Comparison of ENCODE assay signal across 10 cellular contexts in the genomic region with DNA sequence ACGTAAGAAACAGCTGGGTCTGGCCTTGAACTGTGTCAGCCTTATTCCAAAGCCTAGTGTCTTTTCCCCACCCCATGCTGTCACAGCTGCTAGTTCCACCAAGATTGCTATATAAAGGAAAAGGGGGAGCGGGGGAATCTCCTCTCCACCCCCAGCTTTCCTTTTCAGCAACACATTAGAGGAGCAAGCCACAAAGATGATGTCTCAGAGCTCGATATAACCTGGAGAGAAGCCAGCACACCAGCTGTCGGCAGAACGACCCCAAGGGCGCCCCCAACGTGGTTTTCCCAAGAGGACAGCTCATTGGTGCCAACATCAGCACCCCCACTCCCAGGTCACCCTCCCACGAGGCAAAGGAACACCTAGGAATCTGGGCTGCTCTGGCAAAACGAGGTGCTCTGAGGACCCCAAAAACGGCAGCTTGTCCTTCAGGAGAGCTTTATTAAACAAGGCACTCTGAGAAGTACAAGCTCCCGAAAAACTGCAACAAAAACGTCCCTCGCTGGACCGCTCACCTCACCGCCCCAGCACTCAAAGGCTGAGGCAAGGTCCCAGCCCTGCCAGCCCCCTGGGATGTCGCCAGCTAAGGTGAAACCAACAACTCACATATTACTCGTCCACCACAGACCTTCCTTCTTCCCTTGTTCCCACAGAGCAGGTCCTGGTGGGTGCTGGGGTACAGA. TPM values are rescaled to one million over a fixed set of nuclear protein-coding genes. Genes with fewer than 3 reads are reported as not detected.
DNase-seq lines count a peak whose midpoint lies in the region; TF ChIP-seq lines count a peak whose summit lies in the region.
"Had no signal": no experiment of that assay in that cellular context is flagged by ENCODE, and none has a peak within 500 bp of the region (broad histone marks: within the 10 kb centered on the region; RNA-seq: fewer than 3 reads in every experiment).

No MANE protein-coding gene starts in this region.

- H3K4me3 Mint-ChIP-seq in T-helper 2 cell treated with Interferon-gamma antibody and Interleukin-4, amounts not matched to agents 5 μg/mL and 100 μg/mL, for 36 hours = peak overlapping the region; percentile 55
- H3K4me3 Mint-ChIP-seq in chondrocyte (ENCODE audit: unreplicated experiment) (peak overlapping the region; percentile 44), progenitor cell of endocrine pancreas (ENCODE audit: low read depth) (no peak overlapping the region)

- peaks cover 6% of the 10 kb centered on the region for H3K4me1 Mint-ChIP-seq in T-helper 2 cell treated with Interferon-gamma antibody and Interleukin-4, amounts not matched to agents 5 μg/mL and 100 μg/mL, for 36 hours (ENCODE audit: low read depth)
- H3K4me1 Mint-ChIP-seq in chondrocyte (ENCODE audit: low read depth) (peaks cover 37% of the 10 kb centered on the region), progenitor cell of endocrine pancreas (ENCODE audit: low read depth) (peaks cover 15% of the 10 kb centered on the region)

- no peak for TF ChIP-seq POLR2A in testis (IDR thresholded peaks at IDR 0.05)

- H3K36me3 Mint-ChIP-seq in T-helper 2 cell treated with Interferon-gamma antibody and Interleukin-4, amounts not matched to agents 5 μg/mL and 100 μg/mL, for 36 hours (ENCODE audit: low read depth) = no peaks in the 10 kb centered on the region
- no peaks in the 10 kb centered on the region for H3K36me3 Mint-ChIP-seq in chondrocyte (ENCODE audit: low read depth)
- H3K36me3 Mint-ChIP-seq in progenitor cell of endocrine pancreas (ENCODE audit: insufficient read depth) = peaks cover 2% of the 10 kb centered on the region

- 27 to 53% methylated on average over 5 to 17 of the region's 17 CpGs for WGBS in testis, 2 donors

- H3K27me3 Mint-ChIP-seq in T-helper 2 cell treated with Interferon-gamma antibody and Interleukin-4, amounts not matched to agents 5 μg/mL and 100 μg/mL, for 36 hours (ENCODE audit: low read depth) = no peaks in the 10 kb centered on the region
- H3K27me3 Mint-ChIP-seq in chondrocyte (ENCODE audit: low read depth) (no peaks in the 10 kb centered on the region), progenitor cell of endocrine pancreas (no peaks in the 10 kb centered on the region)

- H3K27ac ChIP-seq in muscle layer of duodenum (ENCODE audit: low read length) (peak overlapping the region; percentile 72), testis (peak overlapping the region; percentile 42 to 93)

- TF ChIP-seq CTCF in chondrocyte (IDR thresholded peaks at IDR 0.05) (no peak), testis (IDR thresholded peaks at IDR 0.05) (no peak), progenitor cell of endocrine pancreas (IDR thresholded peaks at IDR 0.05; ENCODE audit: unreplicated experiment) (no peak)

- H3K36me3 ChIP-seq in muscle layer of duodenum (ENCODE audit: control insufficient read depth in 1 of 2, insufficient read depth in 2 of 2, low read length in 2 of 2) (no peaks in the 10 kb centered on the region), testis (ENCODE audit: low read depth, missing control alignments) (no peaks in the 10 kb centered on the region)

- H3K27me3 ChIP-seq in muscle layer of duodenum (ENCODE audit: low read depth, low read length) (no peaks in the 10 kb centered on the region), testis (no peaks in the 10 kb centered on the region)

- H3K4me1 ChIP-seq in muscle layer of duodenum (ENCODE audit: control insufficient read depth in 1 of 2, insufficient read depth in 2 of 2, low read length in 2 of 2) (peaks cover 0 to 14% of the 10 kb centered on the region in 2 donors), testis (peaks cover 38% of the 10 kb centered on the region)

- DNase-seq in T-helper 2 cell treated with Interferon-gamma antibody and Interleukin-4, amounts not matched to agents 5 μg/mL and 100 μg/mL, for 36 hours (ENCODE audit: low spot score) = no peak
- no peak for DNase-seq in T-helper 2 cell
- no peak for DNase-seq in chondrocyte (ENCODE audit: low spot score)
- peak; percentile 74 for DNase-seq in testis
- no peak for DNase-seq in NOMO-1 (lab: John Stamatoyannopoulos, UW; ENCODE audit: unreplicated experiment in 2 of 2)
- DNase-seq in progenitor cell of endocrine pancreas (ENCODE audit: low spot score, unreplicated experiment) = no peak
- no peak for DNase-seq in NCI-H2196 (lab: John Stamatoyannopoulos, UW; ENCODE audit: unreplicated experiment)
- DNase-seq: NCI-H2029 treated with DMSO at 0.1 percent for 48 hours, SHP77 had no signal

- H3K9me3 ChIP-seq in muscle layer of duodenum (ENCODE audit: control insufficient read depth in 1 of 2, low read length in 2 of 2) (no peaks in the 10 kb centered on the region), testis (no peaks in the 10 kb centered on the region)

- H3K27ac Mint-ChIP-seq in T-helper 2 cell treated with Interferon-gamma antibody and Interleukin-4, amounts not matched to agents 5 μg/mL and 100 μg/mL, for 36 hours = no peak overlapping the region
- H3K27ac Mint-ChIP-seq in chondrocyte (ENCODE audit: unreplicated experiment) (peak overlapping the region; percentile 94), progenitor cell of endocrine pancreas (no peak overlapping the region)

- intact Hi-C loops in testis (cut with DNase I; ENCODE audit: low total_unique reads) = no loop called here

- H3K4me3 ChIP-seq in muscle layer of duodenum (ENCODE audit: low read depth in 1 of 2, low read length in 2 of 2) (peak overlapping the region; percentile 31 to 46), testis (peak overlapping the region in 1 of 2 donors; percentile 12)

- H3K9me3 Mint-ChIP-seq in T-helper 2 cell treated with Interferon-gamma antibody and Interleukin-4, amounts not matched to agents 5 μg/mL and 100 μg/mL, for 36 hours = no peaks in the 10 kb centered on the region
- no peaks in the 10 kb centered on the region for H3K9me3 Mint-ChIP-seq in chondrocyte (ENCODE audit: low read depth)
- H3K9me3 Mint-ChIP-seq in progenitor cell of endocrine pancreas (ENCODE audit: low read depth) = no peaks in the 10 kb centered on the region

RNA-seq across cellular contexts. Expression of gene ATP9A, which starts 36.3 kb away (rescaled TPM):
- total RNA-seq in chondrocyte (43.1 to 49.6 TPM (median 43.4 TPM) in 3 replicates), testis (100 to 1,000 TPM in 1 of 2 donors, 10 to 100 TPM in 1; 89.3 to 128 TPM), progenitor cell of endocrine pancreas (81.2 and 88.1 TPM in 2 replicates)
- polyA plus RNA-seq in testis (ENCODE audit: insufficient read depth, low read depth, low replicate concordance) = 46.4 TPM
